Comparison of ENCODE assay signal across 2 cellular contexts in the genomic region with DNA sequence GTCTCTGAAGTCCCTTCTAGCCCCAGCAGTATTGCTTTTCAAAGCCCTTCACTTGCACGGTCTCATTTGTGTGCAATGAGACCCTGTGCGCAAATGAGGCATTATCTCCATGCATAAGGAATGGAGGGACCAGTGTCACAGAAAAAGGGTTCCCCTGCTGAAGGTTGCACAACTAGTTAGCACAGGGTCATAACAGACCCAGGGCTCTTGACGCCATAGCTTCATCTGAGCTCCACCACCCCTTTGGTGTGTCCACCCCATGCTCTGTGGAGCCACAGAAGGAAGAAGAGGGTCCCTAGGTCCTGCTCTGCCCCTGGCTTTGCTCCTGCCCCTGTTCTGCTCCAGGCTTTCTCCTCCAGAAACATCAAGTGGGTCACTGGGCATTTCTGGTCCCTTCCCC.
TF ChIP-seq lines count a peak whose summit lies in the region.

No MANE protein-coding gene starts in this region.

TF ChIP-seq in SK-N-SH, 30 proteins besides CTCF, POLR2A, EP300 and RAD21:
- TF ChIP-seq TEAD4 (IDR thresholded peaks at IDR 0.05; ENCODE audit: borderline replicate concordance, insufficient read depth) (no peak), USF1 (IDR thresholded peaks at IDR 0.05; ENCODE audit: borderline replicate concordance, low read depth) (no peak), CHD2 (IDR thresholded peaks at IDR 0.05; ENCODE audit: low read length, partially characterized antibody) (no peak), GABPA (IDR thresholded peaks at IDR 0.05; ENCODE audit: low read depth) (no peak), USF2 (IDR thresholded peaks at IDR 0.05; ENCODE audit: borderline replicate concordance, low read depth, low read length) (no peak), FOXM1 (IDR thresholded peaks at IDR 0.05; ENCODE audit: low read depth) (no peak), GATA2 (CRISPR knock-in tag; IDR thresholded peaks at IDR 0.05) (no peak), RFX5 (IDR thresholded peaks at IDR 0.05; ENCODE audit: low read length) (no peak), NRF1 (IDR thresholded peaks at IDR 0.05; ENCODE audit: low read depth, low read length) (no peak), YY1 (IDR thresholded peaks at IDR 0.05; ENCODE audit: low read depth) (no peak)

TF ChIP-seq in SK-N-SH treated with all-trans-retinoic acid at 6 μM for 48 hours, 23 proteins besides CTCF, POLR2A, EP300 and RAD21:
- TF ChIP-seq PATZ1 (CRISPR knock-in tag; IDR thresholded peaks at IDR 0.05; ENCODE audit: borderline replicate concordance) (no peak), ZFP30 (CRISPR knock-in tag; IDR thresholded peaks at IDR 0.05) (no peak), ESRRG (CRISPR knock-in tag; IDR thresholded peaks at IDR 0.05) (no peak), PPARA (CRISPR knock-in tag; IDR thresholded peaks at IDR 0.05; ENCODE audit: borderline replicate concordance) (no peak), OSR1 (CRISPR knock-in tag; IDR thresholded peaks at IDR 0.05) (no peak), TSHZ2 (CRISPR knock-in tag; IDR thresholded peaks at IDR 0.05) (no peak), GLIS3 (CRISPR knock-in tag; IDR thresholded peaks at IDR 0.05) (no peak), ZNF8 (CRISPR knock-in tag; IDR thresholded peaks at IDR 0.05) (no peak), SNAI2 (CRISPR knock-in tag; IDR thresholded peaks at IDR 0.05) (no peak), CREB5 (CRISPR knock-in tag; IDR thresholded peaks at IDR 0.05; ENCODE audit: low read depth) (no peak)
TF ChIP-seq in SK-N-SH treated with all-trans-retinoic acid at 6 μM for 48 hours: peak in this region for 0.
